In genomic region chr1:16645044-16645882, GRCh38 we compare ENCODE assay signal across 8 cellular contexts. TPM values are rescaled to one million over a fixed set of nuclear protein-coding genes. Genes with fewer than 3 reads are reported as not detected.
DNase-seq lines count a peak whose midpoint lies in the region; ATAC-seq and TF ChIP-seq lines count a peak whose summit lies in the region.
"Not testable (repeated sequence)": the region's sequence is repeated elsewhere in the genome, so short reads cannot be mapped to it uniquely, and the experiment has no call there.

No MANE protein-coding gene starts in this region.

- H3K4me3 Mint-ChIP-seq in HFFc6, result not testable (repeated sequence)

- H2AFZ ChIP-seq in Karpas-422 (ENCODE audit: low read length), result peak overlapping the region; percentile 65

- intact Hi-C loops in dorsolateral prefrontal cortex (cut with DNase I), result loop anchor here in 1 of 2 donors (2.0 kb wide), 1 partner anchor 32 kb away; the partner anchor contains the start of gene NBPF1
- intact Hi-C loops in tibial artery (cut with DNase I; ENCODE audit: low total_unique reads), result not testable (repeated sequence)

- H3K4me2 ChIP-seq in Karpas-422 (ENCODE audit: low read depth, low read length, poor library complexity, severe bottlenecking), result peak overlapping the region; percentile 89

- H3K4me3 ChIP-seq in Karpas-422 (ENCODE audit: low read length), result peak overlapping the region; percentile 82
- H3K4me3 ChIP-seq in dorsolateral prefrontal cortex, result peak overlapping the region; percentile 61 to 100 (median 82)
- peak overlapping the region; percentile 49; the same call in 1 of the 2 replicates for H3K4me3 ChIP-seq in iPS DF 6.9 (ENCODE audit: low read length)
- peak overlapping the region; percentile 65 for H3K4me3 ChIP-seq in tibial artery

- no CpG with 5 or more reads among the region's 12 CpGs for WGBS in iPS DF 6.9 (ENCODE audit: insufficient coverage, insufficient read length)

- DNase-seq in GM03348 (ENCODE audit: low spot score) (peak; percentile 16), HFFc6 (peak; percentile 8), Karpas-422 (peak; percentile 71), dorsolateral prefrontal cortex (peak; percentile 5 to 65 (median 32)), omental fat pad (ENCODE audit: low spot score) (peak; percentile 23), tibial artery (peak; percentile 18 to 75)
- DNase-seq in activated CD8-positive, alpha-beta memory T cell treated with anti-CD3 and anti-CD28 coated beads for 24 hours, result peak; percentile 83
- DNase-seq in iPS DF 6.9 (ENCODE audit: low read depth, low spot score), result not testable (repeated sequence)

- not testable (repeated sequence) for H4K20me1 ChIP-seq in Karpas-422 (ENCODE audit: insufficient read depth, low read depth, low read length)

- TF ChIP-seq CTCF in HFFc6 (IDR thresholded peaks at IDR 0.05); dorsolateral prefrontal cortex (IDR thresholded peaks at IDR 0.05 in 54 of 56, conservative IDR thresholded peaks at IDR 0.05 in 2 of 56; ENCODE audit: low read depth in 1 of 56, partially characterized antibody in 56 of 56); omental fat pad (IDR thresholded peaks at IDR 0.05); tibial artery (IDR thresholded peaks at IDR 0.05): not testable (repeated sequence)

- H3K79me2 ChIP-seq in Karpas-422 (ENCODE audit: low read length), result peaks cover 42% of the 10 kb centered on the region

- H3K9me3 Mint-ChIP-seq in HFFc6, result not testable (repeated sequence)

- not testable (repeated sequence) for H3K4me1 Mint-ChIP-seq in HFFc6 (ENCODE audit: low read depth)

- H3K4me1 ChIP-seq in Karpas-422 (ENCODE audit: low read length) (peaks cover 29% of the 10 kb centered on the region), tibial artery (peaks cover 5 to 44% (median 26%) of the 10 kb centered on the region in 4 donors)
- H3K4me1 ChIP-seq in iPS DF 6.9 (ENCODE audit: control insufficient read depth, insufficient read depth, low read length), result not testable (repeated sequence)

- not testable (repeated sequence) for H3K27ac Mint-ChIP-seq in HFFc6

- peak overlapping the region; percentile 75 for H3K9ac ChIP-seq in Karpas-422 (ENCODE audit: low read length)

- H3K27me3 Mint-ChIP-seq in HFFc6 (ENCODE audit: insufficient read depth), result not testable (repeated sequence)

- not testable (repeated sequence) for H3K36me3 ChIP-seq in Karpas-422 (ENCODE audit: insufficient read depth, low read length); iPS DF 6.9 (ENCODE audit: control insufficient read depth, insufficient read depth, low read length); tibial artery

- peak; percentile 0 for ATAC-seq in omental fat pad (ENCODE audit: low FRiP score)

- H3K9me2 ChIP-seq in Karpas-422 (replicated peaks; ENCODE audit: insufficient read depth, low read length), result not testable (repeated sequence)

- H3K9me3 ChIP-seq in Karpas-422 (ENCODE audit: low read length); iPS DF 6.9 (ENCODE audit: control insufficient read depth, insufficient read depth, low read length); tibial artery: not testable (repeated sequence)

- H3K27me3 ChIP-seq in Karpas-422 (ENCODE audit: low read length); dorsolateral prefrontal cortex; iPS DF 6.9 (ENCODE audit: control insufficient read depth, insufficient read depth, low read length): not testable (repeated sequence)
- H3K27me3 ChIP-seq in tibial artery, result peaks cover 0 to 16% of the 10 kb centered on the region in 2 donors

- H3K27ac ChIP-seq in Karpas-422 (ENCODE audit: low read length) (peak overlapping the region; percentile 63), dorsolateral prefrontal cortex (peak overlapping the region; percentile 32 to 99 (median 88)), tibial artery (peak overlapping the region; percentile 78 to 79)
- not testable (repeated sequence) for H3K27ac ChIP-seq in iPS DF 6.9 (ENCODE audit: low read length)

- not testable (repeated sequence) for H3K36me3 Mint-ChIP-seq in HFFc6 (ENCODE audit: low read depth)

RNA-seq across cellular contexts. Expression of gene RNU1-3, which starts 21.5 kb away (rescaled TPM):
- total RNA-seq in HFFc6 (2021; fragmentation: NEBNext Ultra II Directional; extraction: Animal tissue kit (Norgen Biotek cat#: 25700)), result 1,000 to 10,000 TPM; 1,191 to 2,394 (median 1,819) TPM
- total RNA-seq in Karpas-422 (2014; rRNA removed; shearing (Covaris generic); ENCODE audit: low replicate concordance), result under 0.01 TPM in 2 replicates
- total RNA-seq in dorsolateral prefrontal cortex (over 10,000 TPM in 6 of 120 experiments, 1,000 to 10,000 TPM in 114; 2,235 to 12,697 (median 6,630) TPM), omental fat pad (under 1 TPM; under 0.01 TPM)

RNA-seq across cellular contexts. Expression of gene NBPF1, which starts 31.9 kb away (rescaled TPM):
- total RNA-seq in HFFc6 (2021; fragmentation: NEBNext Ultra II Directional; extraction: Animal tissue kit (Norgen Biotek cat#: 25700)), result 10 to 100 TPM; 37.0 to 43.3 (median 39.0) TPM
- total RNA-seq in Karpas-422 (2014; rRNA removed; shearing (Covaris generic); ENCODE audit: low replicate concordance), result 8.5 and 18.4 TPM in 2 replicates
- total RNA-seq in dorsolateral prefrontal cortex (10 to 100 TPM; 17.9 to 89.3 (median 52.9) TPM), omental fat pad (10 to 100 TPM; 22.9 to 63.6 (median 41.6) TPM)

Comparison
In these comparisons a context has a peak if more than half of its experiments do, and no peak if none do; other contexts are left out.
1. RNA of gene RNU1-3, which starts 21.5 kb away (total RNA-seq): 2,235 to 12,697 TPM in dorsolateral prefrontal cortex and 1,191 to 2,394 TPM in HFFc6; under 0.01 TPM in Karpas-422 and under 0.01 TPM in omental fat pad; every median in the first group is over 1,000 times any median in the second.
2. Peak in every context shown above with its lines, with median percentiles within 50 percentile points of each other: H3K4me3 ChIP-seq.